26 cellular contexts compared by ENCODE assay signal in the genomic region with DNA sequence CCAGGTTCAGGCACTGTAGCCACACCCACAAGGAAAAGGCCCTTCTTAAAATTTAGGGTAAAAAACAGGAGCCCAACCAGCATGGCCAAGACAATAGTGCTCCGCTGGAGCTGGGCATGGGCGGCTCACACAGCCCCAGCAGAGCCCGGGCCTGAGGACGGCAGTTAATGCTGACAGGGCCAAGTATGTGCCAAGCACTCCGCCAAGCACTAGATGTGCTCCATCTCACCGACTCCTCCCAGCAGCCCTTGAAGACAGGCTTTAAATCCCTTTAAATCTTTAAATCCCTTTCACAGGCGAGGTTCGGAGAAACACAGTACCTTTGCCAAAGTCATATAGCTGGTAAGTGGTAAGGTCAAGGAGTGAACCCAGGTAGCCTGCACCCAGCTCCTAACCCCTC. TPM values are rescaled to one million over a fixed set of nuclear protein-coding genes. Genes with fewer than 3 reads are reported as not detected.
DNase-seq lines count a peak whose midpoint lies in the region; ATAC-seq and TF ChIP-seq lines count a peak whose summit lies in the region.
"Had no signal": no experiment of that assay in that cellular context is flagged by ENCODE, and none has a peak within 500 bp of the region (broad histone marks: within the 10 kb centered on the region; RNA-seq: fewer than 3 reads in every experiment).

No MANE protein-coding gene starts in this region.

- H3K27me3 Mint-ChIP-seq in glutamatergic neuron (ENCODE audit: unreplicated experiment), result peaks cover 14% of the 10 kb centered on the region
- H3K27me3 Mint-ChIP-seq: effector memory CD8-positive, alpha-beta T cell had no signal

- ATAC-seq in heart left ventricle (peak in 3 of 4 donors; percentile 37 to 46 (median 40)), left cardiac atrium (no peak), GM18517 (IDR thresholded peaks at IDR 0.05; ENCODE audit: unreplicated experiment) (no peak), GM18870 (IDR thresholded peaks at IDR 0.05; ENCODE audit: unreplicated experiment) (no peak)
- ATAC-seq: effector memory CD8-positive, alpha-beta T cell had no signal

- H3K9me3 Mint-ChIP-seq in glutamatergic neuron (ENCODE audit: unreplicated experiment), result peaks cover 10% of the 10 kb centered on the region
- H3K9me3 Mint-ChIP-seq: effector memory CD8-positive, alpha-beta T cell; HFFc6 had no signal

- H3K4me1 ChIP-seq in heart left ventricle, result peaks cover 4 to 47% (median 28%) of the 10 kb centered on the region in 12 donors

- H3K4me3 Mint-ChIP-seq in glutamatergic neuron (ENCODE audit: unreplicated experiment), result peak overlapping the region; percentile 67
- H3K4me3 Mint-ChIP-seq: effector memory CD8-positive, alpha-beta T cell; HFFc6 had no signal

- H3K36me3 ChIP-seq in heart left ventricle, result peaks cover 4 to 89% (median 83%) of the 10 kb centered on the region in 9 donors
- H3K36me3 ChIP-seq in WERI-Rb-1, result peaks cover 82% of the 10 kb centered on the region

- H3K27me3 ChIP-seq in heart left ventricle (no peaks in the 10 kb centered on the region), WERI-Rb-1 (ENCODE audit: insufficient read depth, low read depth, severe bottlenecking) (no peaks in the 10 kb centered on the region)
- H3K27me3 ChIP-seq: breast epithelium, colonic mucosa, thyroid gland had no signal

- intact Hi-C loops in heart left ventricle (cut with DNase I), result loop anchor here in 2 of 10 donors (10.0 kb wide), 2 partner anchors 103 to 253 kb away; a partner anchor contains a TSS
- intact Hi-C loops in left cardiac atrium (cut with DNase I), result no loop called here

- H3K4me3 ChIP-seq in heart left ventricle, result no peak overlapping the region
- no peak overlapping the region for H3K4me3 ChIP-seq in WERI-Rb-1 (ENCODE audit: low read depth, low read length)
- H3K4me3 ChIP-seq: breast epithelium, colonic mucosa, thyroid gland had no signal

- H3K27ac Mint-ChIP-seq in glutamatergic neuron (ENCODE audit: unreplicated experiment), result peak overlapping the region; percentile 91
- H3K27ac Mint-ChIP-seq: HFFc6 had no signal

- no peak for TF ChIP-seq POLR2A in heart left ventricle (IDR thresholded peaks at IDR 0.05)

- H3K9me3 ChIP-seq in heart left ventricle (no peaks in the 10 kb centered on the region), WERI-Rb-1 (ENCODE audit: severe bottlenecking) (no peaks in the 10 kb centered on the region)
- H3K9me3 ChIP-seq: breast epithelium, colonic mucosa, thyroid gland had no signal

- H3K27ac ChIP-seq in heart left ventricle, result peak overlapping the region in 4 of 12 donors; percentile 2 to 47 (median 36)
- H3K27ac ChIP-seq in WERI-Rb-1, result peak overlapping the region; percentile 62
- peak overlapping the region; percentile 50 for H3K27ac ChIP-seq in temporal lobe (ENCODE audit: low read depth, low read length)
- H3K27ac ChIP-seq: breast epithelium, C4-2B, colonic mucosa, thyroid gland had no signal

- H3K36me3 Mint-ChIP-seq in glutamatergic neuron (ENCODE audit: unreplicated experiment), result no peaks in the 10 kb centered on the region

- DNase-seq in heart left ventricle, result no peak
- no peak for DNase-seq in left cardiac atrium
- DNase-seq in WERI-Rb-1, result peak; percentile 44
- DNase-seq in glutamatergic neuron, result no peak
- no peak for DNase-seq in RPMI8226
- DNase-seq: activated CD4-positive, alpha-beta T cell treated with anti-CD3 and anti-CD28 coated beads, Interleukin-2, amount 50 U/mL, for 48 hours; activated gamma-delta T cell treated with Interleukin-2 at 50 U/mL for 16 hours; amniotic stem cell; colonic mucosa; effector memory CD8-positive, alpha-beta T cell; HFFc6; kidney glomerular epithelial cell; NCI-H1092 treated with DMSO at 0.1 percent for 48 hours; NCI-H1930; NCI-H345; nucleus accumbens; OCI-M1; SHP77; stimulated activated CD4-positive, alpha-beta T cell treated with anti-CD3 and anti-CD28 coated beads, Interleukin-4, amount 100 ng/mL, for 24 hours; stimulated activated naive CD4-positive, alpha-beta T cell treated with Interleukin-2 at 50 U/mL for 16 hours; thyroid gland had no signal

- H3K4me1 Mint-ChIP-seq in glutamatergic neuron (ENCODE audit: low read depth, unreplicated experiment), result peaks cover 25% of the 10 kb centered on the region

- TF ChIP-seq CTCF in heart left ventricle (IDR thresholded peaks at IDR 0.05) (no peak), WERI-Rb-1 (IDR thresholded peaks at IDR 0.05; ENCODE audit: low read depth, low read length) (no peak), glutamatergic neuron (IDR thresholded peaks at IDR 0.05; ENCODE audit: partially characterized antibody, unreplicated experiment) (no peak)

- 53 to 72% (median 62%) methylated on average over 8 of the region's 8 CpGs for WGBS in heart left ventricle, 4 donors

RNA-seq across cellular contexts. Expression of a gene that starts 4.8 kb away (rescaled TPM):
- total RNA-seq in heart left ventricle, result 10 to 100 TPM; 47.5 to 96.1 (median 61.3) TPM
- polyA plus RNA-seq in heart left ventricle, result 10 to 100 TPM; 49.7 to 79.1 TPM
- 10 to 100 TPM; 41.4 to 54.4 TPM for total RNA-seq in left cardiac atrium
- total RNA-seq in glutamatergic neuron (ENCODE audit: unreplicated experiment), result 119 TPM
- total RNA-seq in temporal lobe, result 79.4 TPM

RNA-seq across cellular contexts. Expression of a gene that starts 14.4 kb away (rescaled TPM):
- total RNA-seq in heart left ventricle, result 100 to 1,000 TPM; 127 to 330 (median 211) TPM
- 100 to 1,000 TPM; 123 to 282 TPM for polyA plus RNA-seq in heart left ventricle
- total RNA-seq in left cardiac atrium, result 100 to 1,000 TPM; 108 to 126 TPM
- total RNA-seq in glutamatergic neuron (ENCODE audit: unreplicated experiment), result 2.2 TPM
- total RNA-seq in temporal lobe, result 3.4 TPM

RNA-seq across cellular contexts. Expression of a gene that starts 42.9 kb away (rescaled TPM):
- total RNA-seq in heart left ventricle, result 10 to 100 TPM in 4 of 9 donors, 1 to 10 TPM in 5; 8.0 to 28.5 (median 9.7) TPM
- 10 to 100 TPM in 1 of 2 donors, 1 to 10 TPM in 1; 8.1 to 11.7 TPM for polyA plus RNA-seq in heart left ventricle
- total RNA-seq in left cardiac atrium, result 10 to 100 TPM; 10.4 to 10.8 TPM
- 12.6 TPM for total RNA-seq in glutamatergic neuron (ENCODE audit: unreplicated experiment)
- total RNA-seq in temporal lobe, result 6.6 TPM

Comparison
In these comparisons a context has a peak if more than half of its experiments do, and no peak if none do; other contexts are left out.
1. ATAC-seq: peak in heart left ventricle (3 of 4); none in left cardiac atrium (0 of 2), GM18517 (single experiment) and GM18870 (single experiment).
2. RNA of a gene that starts 14.4 kb away (total RNA-seq): 127 to 330 TPM in heart left ventricle and 108 to 126 TPM in left cardiac atrium; 3.4 TPM in temporal lobe (single experiment) and 2.2 TPM in glutamatergic neuron (single experiment); every median in the first group is over 10 times any median in the second.